Comparison of ENCODE assay signal across 15 cellular contexts in the genomic region with DNA sequence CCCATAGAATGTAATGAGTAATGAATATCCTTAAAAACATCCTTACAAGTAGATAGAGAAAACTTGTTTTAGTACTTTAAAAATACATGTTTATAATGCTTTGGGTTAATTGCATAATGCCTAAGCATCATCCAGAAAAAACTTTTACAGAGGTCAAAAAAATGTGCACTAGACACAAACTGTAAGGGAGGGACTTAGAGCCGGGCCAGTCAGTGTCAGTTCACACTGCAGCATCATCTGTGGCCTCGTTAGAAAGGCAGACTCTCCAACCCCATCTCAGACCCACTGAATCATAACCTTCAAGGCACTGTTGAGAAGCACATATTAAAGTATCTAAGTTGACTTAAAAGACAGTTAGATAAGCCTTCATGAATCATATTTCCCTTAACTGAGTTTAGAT.
DNase-seq lines count a peak whose midpoint lies in the region; ATAC-seq, FAIRE-seq and TF ChIP-seq lines count a peak whose summit lies in the region.
"Had no signal": no experiment of that assay in that cellular context is flagged by ENCODE, and none has a peak within 500 bp of the region (broad histone marks: within the 10 kb centered on the region; RNA-seq: fewer than 3 reads in every experiment).

No MANE protein-coding gene starts in this region.

- TF ChIP-seq POLR2A in H54 (IDR thresholded peaks at IDR 0.05; ENCODE audit: low read depth, low read length) = no peak

- H3K4me3 ChIP-seq in fibroblast of villous mesenchyme (ENCODE audit: low read depth, low read length) = no peak overlapping the region

- TF ChIP-seq CTCF in fibroblast of villous mesenchyme (IDR thresholded peaks at IDR 0.05; ENCODE audit: insufficient read depth, low read depth, low read length) = no peak

- peak; percentile 52 for DNase-seq in A172 (ENCODE audit: low spot score)
- peak; percentile 7 for DNase-seq in H54 (ENCODE audit: insufficient read length, low spot score)
- DNase-seq in amniotic epithelial cell (ENCODE audit: low read depth) = peak; percentile 94
- DNase-seq in fibroblast of villous mesenchyme (ENCODE audit: low read depth) = peak; percentile 57
- DNase-seq in activated CD8-positive, alpha-beta memory T cell treated with anti-CD3 and anti-CD28 coated beads, Interleukin-2, amount 50 U/mL, for 48 hours = no peak
- no peak for DNase-seq in NCI-H1092 (lab: John Stamatoyannopoulos, UW)
- DNase-seq: activated CD8-positive, alpha-beta T cell treated with anti-CD3 and anti-CD28 coated beads, Interleukin-2, amount 10 ng/mL, durations not matched to agents 7 days and 5 days; GDM1; hypothalamus; NCI-H2081; stimulated activated naive CD8-positive, alpha-beta T cell treated with anti-CD3 and anti-CD28 coated beads, Interleukin-15, Interleukin-2, amounts not matched to agents 100 U/mL and 50 U/mL, for 24 hours had no signal

- FAIRE-seq in H54 (lab: Jason Lieb, UNC) = peak; percentile 62

- ATAC-seq in GM21528 (IDR thresholded peaks at IDR 0.05; ENCODE audit: low FRiP score, unreplicated experiment) (no peak), GM19351 (IDR thresholded peaks at IDR 0.05; ENCODE audit: unreplicated experiment) (no peak)
- ATAC-seq: activated CD8-positive, alpha-beta T cell treated with anti-CD3 and anti-CD28 coated beads, Interleukin-2, amount 10 ng/mL, durations not matched to agents 7 days and 5 days; activated T-helper 17 cell treated with anti-CD3 and anti-CD28 coated beads, Interleukin-2, amount 50 U/mL, for 72 hours; left lobe of liver; stimulated activated naive CD8-positive, alpha-beta T cell treated with anti-CD3 and anti-CD28 coated beads, Interleukin-15, Interleukin-2, amounts not matched to agents 100 U/mL and 50 U/mL, for 24 hours had no signal

Comparison
In these comparisons a context has a peak if more than half of its experiments do, and no peak if none do; other contexts are left out.
1. DNase-seq: peak in A172 (single experiment), H54 (single experiment), amniotic epithelial cell (single experiment) and fibroblast of villous mesenchyme (single experiment); none in activated CD8-positive, alpha-beta memory T cell treated with anti-CD3 and anti-CD28 coated beads, Interleukin-2, amount 50 U/mL, for 48 hours (single experiment) and NCI-H1092 (single experiment).